ENCODE assay signal across 1 cellular context in genomic region chr9:37902804-37903580, GRCh38.
TF ChIP-seq lines count a peak whose summit lies in the region.

No MANE protein-coding gene starts in this region.

TF ChIP-seq in SK-N-SH, 30 proteins besides CTCF, POLR2A, EP300 and RAD21 (continued from another document):
- TF ChIP-seq, protein P1, sequence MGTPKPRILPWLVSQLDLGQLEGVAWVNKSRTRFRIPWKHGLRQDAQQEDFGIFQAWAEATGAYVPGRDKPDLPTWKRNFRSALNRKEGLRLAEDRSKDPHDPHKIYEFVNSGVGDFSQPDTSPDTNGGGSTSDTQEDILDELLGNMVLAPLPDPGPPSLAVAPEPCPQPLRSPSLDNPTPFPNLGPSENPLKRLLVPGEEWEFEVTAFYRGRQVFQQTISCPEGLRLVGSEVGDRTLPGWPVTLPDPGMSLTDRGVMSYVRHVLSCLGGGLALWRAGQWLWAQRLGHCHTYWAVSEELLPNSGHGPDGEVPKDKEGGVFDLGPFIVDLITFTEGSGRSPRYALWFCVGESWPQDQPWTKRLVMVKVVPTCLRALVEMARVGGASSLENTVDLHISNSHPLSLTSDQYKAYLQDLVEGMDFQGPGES (IDR thresholded peaks at IDR 0.05; ENCODE audit: low read depth, low read length), result no peak
- TF ChIP-seq, protein P2, sequence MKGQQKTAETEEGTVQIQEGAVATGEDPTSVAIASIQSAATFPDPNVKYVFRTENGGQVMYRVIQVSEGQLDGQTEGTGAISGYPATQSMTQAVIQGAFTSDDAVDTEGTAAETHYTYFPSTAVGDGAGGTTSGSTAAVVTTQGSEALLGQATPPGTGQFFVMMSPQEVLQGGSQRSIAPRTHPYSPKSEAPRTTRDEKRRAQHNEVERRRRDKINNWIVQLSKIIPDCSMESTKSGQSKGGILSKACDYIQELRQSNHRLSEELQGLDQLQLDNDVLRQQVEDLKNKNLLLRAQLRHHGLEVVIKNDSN (IDR thresholded peaks at IDR 0.05; ENCODE audit: borderline replicate concordance, low read depth), result no peak
- no peak for TF ChIP-seq NRF1 (IDR thresholded peaks at IDR 0.05; ENCODE audit: low read depth, low read length)
- TF ChIP-seq YY1 (IDR thresholded peaks at IDR 0.05; ENCODE audit: low read depth), result no peak
- TF ChIP-seq FOXJ3 (CRISPR knock-in tag; IDR thresholded peaks at IDR 0.05), result no peak
- no peak for TF ChIP-seq RXRA (IDR thresholded peaks at IDR 0.05; ENCODE audit: borderline replicate concordance, low read depth)
- no peak for TF ChIP-seq TEAD4 (IDR thresholded peaks at IDR 0.05; ENCODE audit: borderline replicate concordance, insufficient read depth)
- no peak for TF ChIP-seq SIN3A (IDR thresholded peaks at IDR 0.05; ENCODE audit: borderline replicate concordance, low read depth, low read length)
- TF ChIP-seq PBX3 (IDR thresholded peaks at IDR 0.05), result no peak
